13 cellular contexts compared by ENCODE assay signal in genomic region chr3:177106184-177106583, GRCh38.
DNase-seq lines count a peak whose midpoint lies in the region; ATAC-seq and TF ChIP-seq lines count a peak whose summit lies in the region.
"Had no signal": no experiment of that assay in that cellular context is flagged by ENCODE, and none has a peak within 500 bp of the region (broad histone marks: within the 10 kb centered on the region; RNA-seq: fewer than 3 reads in every experiment).

No MANE protein-coding gene starts in this region.

- H3K27me3 Mint-ChIP-seq in GM23338 (ENCODE audit: insufficient read depth, low read depth, poor library complexity), result peaks cover 3% of the 10 kb centered on the region

- DNase-seq in GM23338 (ENCODE audit: low spot score) (no peak), NCI-H774 (lab: John Stamatoyannopoulos, UW) (peak; percentile 47), lung (ENCODE audit: low spot score) (no peak), CD1c-positive myeloid dendritic cell (ENCODE audit: extremely low spot score) (no peak), GM19240 (ENCODE audit: insufficient read length, low spot score) (no peak), glomerular visceral epithelial cell (ENCODE audit: extremely low spot score) (no peak)
- DNase-seq: activated CD4-positive, alpha-beta T cell treated with anti-CD3 and anti-CD28 coated beads for 4 hours; effector CD8-positive, alpha-beta T cell; NCI-H1694 treated with DMSO at 0.1 percent for 48 hours; SJCRH30; stimulated activated CD8-positive, alpha-beta memory T cell treated with anti-CD3 and anti-CD28 coated beads, Interleukin-4, amount 100 ng/mL, for 48 hours had no signal

- H2AFZ ChIP-seq in GM23338, result no peak overlapping the region

- no peaks in the 10 kb centered on the region for H3F3A ChIP-seq in GM23338 (replicated peaks; ENCODE audit: low read depth)

- H3K9me3 Mint-ChIP-seq in GM23338, result no peaks in the 10 kb centered on the region

- H3K27me3 ChIP-seq in GM23338 (ENCODE audit: insufficient read depth), result no peaks in the 10 kb centered on the region
- no peaks in the 10 kb centered on the region for H3K27me3 ChIP-seq in lung (ENCODE audit: control insufficient read depth, insufficient read depth)
- H3K27me3 ChIP-seq: SJCRH30 had no signal

- no peaks in the 10 kb centered on the region for H3K36me3 ChIP-seq in GM23338 (ENCODE audit: insufficient read depth)
- H3K36me3 ChIP-seq in lung (ENCODE audit: control insufficient read depth in 2 of 2, insufficient read depth in 2 of 2, low read length in 2 of 2), result no peaks in the 10 kb centered on the region
- H3K36me3 ChIP-seq: SJCRH30 had no signal

- no peak overlapping the region; the same call in 2 of the 3 replicates for H3K4me3 Mint-ChIP-seq in GM23338

- no peak for TF ChIP-seq CTCF in GM23338 (conservative IDR thresholded peaks at IDR 0.05; ENCODE audit: low read depth in 2 of 2)
- TF ChIP-seq CTCF in lung (IDR thresholded peaks at IDR 0.05; ENCODE audit: control extremely low read depth, extremely low read depth), result no peak

- H3K9me3 ChIP-seq in lung (ENCODE audit: control insufficient read depth in 2 of 2, insufficient read depth in 1 of 2, low read length in 1 of 2), result no peaks in the 10 kb centered on the region
- H3K9me3 ChIP-seq: SJCRH30 had no signal

- H3K27ac ChIP-seq in GM23338 (ENCODE audit: low read depth) (peak overlapping the region; percentile 28; the same call in 1 of the 2 replicates), lung (ENCODE audit: low read depth in 1 of 2, low read length in 1 of 2) (no peak overlapping the region)
- H3K27ac ChIP-seq: SJCRH30 had no signal

- 63 to 78% methylated on average over 7 of the region's 7 CpGs for WGBS in lung, 2 donors

- peak overlapping the region; percentile 48 for H3K4me2 ChIP-seq in GM23338
- H3K4me2 ChIP-seq: smooth muscle cell had no signal

- no peaks in the 10 kb centered on the region for H3K36me3 Mint-ChIP-seq in GM23338 (ENCODE audit: low read depth)

- no peaks in the 10 kb centered on the region for H3K9me2 ChIP-seq in GM23338 (ENCODE audit: insufficient read depth)

- H3K4me1 ChIP-seq in GM23338 (ENCODE audit: insufficient read depth) (peaks cover 89% of the 10 kb centered on the region), lung (ENCODE audit: control insufficient read depth in 2 of 2, insufficient read depth in 2 of 2, low read length in 2 of 2) (peaks cover 7 to 23% of the 10 kb centered on the region in 2 donors)

- H3K4me1 Mint-ChIP-seq in GM23338, result peaks cover 68% of the 10 kb centered on the region

- H3K27ac Mint-ChIP-seq in GM23338, result peak overlapping the region; percentile 28; the same call in 1 of the 2 replicates

- H3K4me3 ChIP-seq in GM23338 (no peak overlapping the region), lung (no peak overlapping the region)
- H3K4me3 ChIP-seq: SJCRH30, smooth muscle cell had no signal

- peaks cover 100% of the 10 kb centered on the region for H3K79me2 ChIP-seq in GM23338 (replicated peaks; ENCODE audit: insufficient read depth)

- peaks cover 64% of the 10 kb centered on the region for H4K20me1 ChIP-seq in GM23338 (replicated peaks; ENCODE audit: insufficient read depth)

- peak; percentile 56 for ATAC-seq in GM18867 (IDR thresholded peaks at IDR 0.05; ENCODE audit: unreplicated experiment)
- ATAC-seq in GM23338, result no peak; the same call in 2 of the 3 replicates
- peak; percentile 46 for ATAC-seq in lung (ENCODE audit: insufficient read depth, low FRiP score)

TF ChIP-seq in GM23338, 12 proteins besides CTCF, POLR2A, EP300 and RAD21 (continues in another document):
- TF ChIP-seq ZNF462 (CRISPR knock-in tag; IDR thresholded peaks at IDR 0.05) (no peak), EZH2phosphoT487 (IDR thresholded peaks at IDR 0.05; ENCODE audit: unreplicated experiment) (no peak), NANOG (IDR thresholded peaks at IDR 0.05; ENCODE audit: borderline replicate concordance) (no peak), ETS1 (IDR thresholded peaks at IDR 0.05) (no peak)
